In the genomic region with DNA sequence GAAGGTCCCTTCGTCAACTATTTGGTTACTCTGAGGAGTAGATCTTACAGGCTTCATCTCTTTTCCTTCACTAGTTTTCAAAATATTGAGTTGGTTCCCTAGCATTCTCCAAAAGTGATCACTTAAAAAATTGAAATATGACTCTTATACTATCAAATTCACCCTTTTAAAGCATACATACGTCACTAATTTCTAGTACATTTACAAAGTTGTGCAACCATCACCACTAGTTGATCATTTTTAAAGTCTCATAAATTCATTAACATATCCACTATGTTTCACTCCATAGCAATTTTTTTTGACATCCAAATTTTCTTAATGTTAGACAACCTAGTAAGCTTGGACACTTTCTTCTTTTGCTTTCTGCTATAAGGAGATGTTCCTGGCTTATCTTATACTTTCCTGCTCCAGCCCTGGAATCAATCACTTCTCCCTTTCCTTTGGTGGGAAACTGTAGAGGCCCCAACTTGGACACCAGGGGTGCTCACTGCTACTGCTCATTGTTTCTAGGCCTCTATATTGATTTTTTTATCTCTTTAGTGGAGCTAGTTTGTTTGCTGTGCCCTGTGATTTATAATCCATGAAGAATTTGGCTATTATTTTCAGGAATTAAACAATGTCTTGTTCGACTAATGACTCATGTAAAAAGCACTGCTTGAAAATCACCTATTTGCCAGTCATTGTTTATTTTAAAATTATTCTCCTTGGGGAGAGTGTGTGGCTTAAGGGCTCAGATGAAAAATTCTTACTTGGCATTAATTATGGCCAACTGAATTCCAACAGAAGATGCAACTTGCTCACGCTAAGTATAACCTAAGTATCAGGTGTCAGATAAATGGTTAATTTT, we compare ENCODE assay signal across 1 cellular context.
TF ChIP-seq lines count a peak whose summit lies in the region.

No MANE protein-coding gene starts in this region.

TF ChIP-seq in A549, 52 proteins besides CTCF, POLR2A, EP300 and RAD21 (continued from another document):
- TF ChIP-seq ZFP36 (IDR thresholded peaks at IDR 0.05; ENCODE audit: borderline replicate concordance, partially characterized antibody) (no peak), CEBPB (IDR thresholded peaks at IDR 0.05) (peak; percentile 40 to 75; a peak in 3 of 4 replicates), NFE2L2 (conservative IDR thresholded peaks at IDR 0.05; ENCODE audit: low read length) (peak; percentile 90), CHD2 (IDR thresholded peaks at IDR 0.05; ENCODE audit: low read length, partially characterized antibody) (no peak)
TF ChIP-seq in A549: peak in this region for 9.
